8 cellular contexts compared by ENCODE assay signal in the genomic region with DNA sequence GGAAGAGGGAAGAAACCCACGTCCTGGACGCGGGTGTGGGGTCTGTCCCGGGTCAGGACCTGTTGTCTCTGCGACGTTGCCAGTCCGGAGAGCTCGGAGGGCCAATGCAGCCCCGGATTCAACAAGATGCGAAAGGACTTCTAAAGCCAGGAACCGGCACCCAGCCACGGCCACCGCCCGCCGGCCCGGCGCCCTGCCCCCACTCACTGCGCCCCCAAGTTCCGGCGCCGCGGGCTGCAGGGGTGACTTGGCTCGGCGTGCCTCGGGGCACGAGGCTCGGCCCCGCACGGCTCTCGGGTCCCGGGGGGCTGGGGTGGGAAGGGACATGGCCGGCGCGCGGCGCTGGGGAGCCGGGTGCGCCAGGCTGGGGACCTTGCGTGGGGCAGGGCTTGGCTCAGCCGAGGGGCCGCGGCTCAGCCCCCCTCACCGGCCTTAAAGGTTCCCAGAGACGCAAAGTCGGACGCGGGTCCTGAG. TPM values are rescaled to one million over a fixed set of nuclear protein-coding genes. Genes with fewer than 3 reads are reported as not detected.
DNase-seq lines count a peak whose midpoint lies in the region; ATAC-seq lines count a peak whose summit lies in the region.

No MANE protein-coding gene starts in this region.

- H3K4me2 ChIP-seq in BLaER1 treated with 17β-estradiol and CSF1 and Interleukin-3, amounts not matched to agents 10 nM and 100 nM, result peak overlapping the region; percentile 76 to 98 (median 92)

- peaks cover 0 to 21% (median 0%) of the 10 kb centered on the region in 11 experiments; a peak in 5 of 22 replicates for H3K36me3 ChIP-seq in BLaER1 treated with 17β-estradiol and CSF1 and Interleukin-3, amounts not matched to agents 10 nM and 100 nM
- H3K36me3 ChIP-seq in effector memory CD4-positive, alpha-beta T cell (ENCODE audit: control insufficient read depth, insufficient read depth, low read length), result no peaks in the 10 kb centered on the region

- H3K9me3 ChIP-seq in BLaER1 treated with 17β-estradiol and CSF1 and Interleukin-3, amounts not matched to agents 10 nM and 100 nM (replicated peaks in 1 of 11), result peaks cover 0 to 8% (median 6%) of the 10 kb centered on the region in 11 experiments; a peak in 5 of 22 replicates
- no peaks in the 10 kb centered on the region for H3K9me3 ChIP-seq in effector memory CD4-positive, alpha-beta T cell (ENCODE audit: control insufficient read depth, low read length)

- peaks cover 0 to 38% (median 4%) of the 10 kb centered on the region in 11 experiments; a peak in 9 of 22 replicates for H4K20me1 ChIP-seq in BLaER1 treated with 17β-estradiol and CSF1 and Interleukin-3, amounts not matched to agents 10 nM and 100 nM

- peaks cover 41 to 85% (median 62%) of the 10 kb centered on the region in 10 experiments for H3K4me1 ChIP-seq in BLaER1 treated with 17β-estradiol and CSF1 and Interleukin-3, amounts not matched to agents 10 nM and 100 nM
- peaks cover 20% of the 10 kb centered on the region for H3K4me1 ChIP-seq in effector memory CD4-positive, alpha-beta T cell (ENCODE audit: control insufficient read depth, insufficient read depth, low read length, poor library complexity, severe bottlenecking)

- H3K4me3 Mint-ChIP-seq in naive B cell, result peak overlapping the region in 7 of 8 donors; percentile 42 to 77 (median 61)

- ATAC-seq in HG03442 (IDR thresholded peaks at IDR 0.05; ENCODE audit: unreplicated experiment), result peak; percentile 11
- no peak for ATAC-seq in naive B cell (ENCODE audit: low read depth in 2 of 2)
- no peak for ATAC-seq in GM19455 (IDR thresholded peaks at IDR 0.05; ENCODE audit: unreplicated experiment)
- no peak for ATAC-seq in GM18511 (IDR thresholded peaks at IDR 0.05; ENCODE audit: unreplicated experiment)

- H3K4me1 Mint-ChIP-seq in naive B cell, result peaks cover 5 to 10% (median 10%) of the 10 kb centered on the region in 3 donors

- H3K4me3 ChIP-seq in BLaER1 treated with 17β-estradiol and CSF1 and Interleukin-3, amounts not matched to agents 10 nM and 100 nM, result peak overlapping the region; percentile 50 to 70 (median 62)
- peak overlapping the region; percentile 37 for H3K4me3 ChIP-seq in effector memory CD4-positive, alpha-beta T cell (ENCODE audit: insufficient read depth, low read depth, low read length, poor library complexity, severe bottlenecking)

- peaks cover 18 to 52% (median 44%) of the 10 kb centered on the region in 11 experiments for H3K27me3 ChIP-seq in BLaER1 treated with 17β-estradiol and CSF1 and Interleukin-3, amounts not matched to agents 10 nM and 100 nM
- peaks cover 17% of the 10 kb centered on the region for H3K27me3 ChIP-seq in effector memory CD4-positive, alpha-beta T cell (replicated peaks; ENCODE audit: control insufficient read depth, insufficient read depth, low read length, poor library complexity, severe bottlenecking)

- H3K9ac ChIP-seq in BLaER1 treated with 17β-estradiol and CSF1 and Interleukin-3, amounts not matched to agents 10 nM and 100 nM, result peak overlapping the region; percentile 60 to 93 (median 77)

- H3K9me3 Mint-ChIP-seq in naive B cell, result no peaks in the 10 kb centered on the region

- H3K27ac ChIP-seq in BLaER1 treated with 17β-estradiol and CSF1 and Interleukin-3, amounts not matched to agents 10 nM and 100 nM, result peak overlapping the region; percentile 67 to 89 (median 78)
- no peak overlapping the region for H3K27ac ChIP-seq in effector memory CD4-positive, alpha-beta T cell (ENCODE audit: insufficient read depth, low read length, poor library complexity, severe bottlenecking)

- peaks cover 9 to 34% (median 20%) of the 10 kb centered on the region in 3 donors for H3K27me3 Mint-ChIP-seq in naive B cell

- H3K36me3 Mint-ChIP-seq in naive B cell, result no peaks in the 10 kb centered on the region

- no peak for DNase-seq in effector memory CD4-positive, alpha-beta T cell
- DNase-seq in naive B cell (no peak), DMS153 (lab: John Stamatoyannopoulos, UW) (no peak), anterior cingulate cortex (lab: John Stamatoyannopoulos, UW) (no peak)

- H3K27ac Mint-ChIP-seq in naive B cell, result no peak overlapping the region

RNA-seq across cellular contexts. Expression of a gene that starts 51.8 kb away (rescaled TPM):
- polyA plus RNA-seq in naive B cell (ENCODE audit: low read depth in 6 of 6), result 10 to 100 TPM in 5 of 6 donors, 1 to 10 TPM in 1; 6.5 to 16.6 (median 13.6) TPM

RNA-seq across cellular contexts. Expression of a gene that starts 53.9 kb away (rescaled TPM):
- 10 to 100 TPM in 1 of 6 donors, 1 to 10 TPM in 2, under 1 TPM in 3; 0.31 to 10.3 (median 0.99) TPM for polyA plus RNA-seq in naive B cell (ENCODE audit: low read depth in 6 of 6)
